12 cellular contexts compared by ENCODE assay signal in the genomic region with DNA sequence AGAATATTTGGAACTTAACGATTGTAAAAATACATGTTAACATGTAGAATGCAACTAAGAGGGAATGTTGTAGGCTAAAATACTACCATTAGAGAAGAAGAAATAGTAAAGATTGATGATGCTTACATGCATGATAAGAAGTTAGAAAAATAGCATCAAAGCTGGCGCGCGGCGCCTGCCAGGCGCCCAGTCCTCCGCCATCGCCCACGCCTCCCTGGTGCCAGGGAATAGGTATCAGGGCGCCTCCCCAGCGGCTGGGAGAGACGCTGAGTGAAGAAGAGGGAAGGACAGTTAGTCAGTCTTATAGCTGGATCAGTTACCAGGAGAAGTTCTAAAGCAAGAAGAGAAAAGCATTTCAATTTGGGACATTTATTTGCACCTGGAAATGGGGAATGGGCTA. TPM values are rescaled to one million over a fixed set of nuclear protein-coding genes. Genes with fewer than 3 reads are reported as not detected.
"Had no signal": no experiment of that assay in that cellular context is flagged by ENCODE, and none has a peak within 500 bp of the region (broad histone marks: within the 10 kb centered on the region; RNA-seq: fewer than 3 reads in every experiment).

No MANE protein-coding gene starts in this region.

- H3K9me3 Mint-ChIP-seq: GM23338, HFFc6 had no signal

- H3K9ac ChIP-seq: GM23248 had no signal

- H3K27ac Mint-ChIP-seq: GM23338, HFFc6 had no signal

- H3K4me1 ChIP-seq: HAP-1 had no signal

- H3K27ac ChIP-seq: GM23248 had no signal

- H3K4me3 ChIP-seq: GM23248, GM23338, HAP-1 had no signal

- DNase-seq: GM23248, GOT3, H7, H9, HCEC 1CT, HFFc6 had no signal

- ATAC-seq: GM23338, HCT116 had no signal

- H3K4me3 Mint-ChIP-seq: GM23338, H9, HFFc6 had no signal

- FAIRE-seq: H1, H54 had no signal

- H3K9me3 ChIP-seq: HAP-1 had no signal

- H3K36me3 ChIP-seq: HAP-1 had no signal

- H2AFZ ChIP-seq: GM23248, GM23338 had no signal

- H3K4me2 ChIP-seq: GM23338 had no signal

RNA-seq across cellular contexts. Expression of a gene that starts 36.0 kb away (rescaled TPM):
- total RNA-seq: GM23248, H4, HFFc6 had no signal
